In genomic region chr12:79920421-79921238, GRCh38 we compare ENCODE assay signal across 22 cellular contexts. TPM values are rescaled to one million over a fixed set of nuclear protein-coding genes. Genes with fewer than 3 reads are reported as not detected.
DNase-seq lines count a peak whose midpoint lies in the region; ATAC-seq, FAIRE-seq and TF ChIP-seq lines count a peak whose summit lies in the region.
"Had no signal": no experiment of that assay in that cellular context is flagged by ENCODE, and none has a peak within 500 bp of the region (broad histone marks: within the 10 kb centered on the region; RNA-seq: fewer than 3 reads in every experiment).

No MANE protein-coding gene starts in this region.

- DNase-seq in A549 (ENCODE audit: low read depth in 1 of 2, low spot score in 1 of 2) (no peak), GM12878 (ENCODE audit: low read depth, low spot score) (no peak), ecto neural progenitor cell (ENCODE audit: low spot score) (no peak)
- no peak for DNase-seq in CD8-positive, alpha-beta T cell
- DNase-seq: ACHN; activated CD4-positive, alpha-beta T cell treated with anti-CD3 and anti-CD28 coated beads, Interleukin-2, amount 50 U/mL, for 48 hours; activated T-cell treated with anti-CD3 and anti-CD28 coated beads for 4 hours; amygdala; C1 segment of cervical spinal cord; HFFc6; IMR-90; NCI-H226; NK-92 treated with Interleukin-12 subunit alpha and Interleukin-12 subunit beta, amount 100 ng/mL, for 24 hours; small intestine; stimulated activated CD4-positive, alpha-beta T cell treated with anti-CD3 and anti-CD28 coated beads, Interleukin-4, amount 100 ng/mL, for 24 hours had no signal

- CTCF ChIA-PET in A549 (lab: Yijun Ruan, JAX) = no interaction called here
- CTCF ChIA-PET in GM12878 (lab: Yijun Ruan, JAX) = interaction anchor here (1.0 kb wide), 1 partner anchor 9 kb away, joined by 3 read pairs; no protein-coding TSS in a partner anchor
- CTCF ChIA-PET in CD8-positive, alpha-beta T cell (lab: Charles Lee) = interaction anchor here (0.9 kb wide), 1 partner anchor 29 kb away, joined by 3 read pairs; no protein-coding TSS in a partner anchor

- ATAC-seq in A549 (no peak), GM18870 (IDR thresholded peaks at IDR 0.05; ENCODE audit: unreplicated experiment) (peak; percentile 42), HG03432 (IDR thresholded peaks at IDR 0.05; ENCODE audit: unreplicated experiment) (peak; percentile 31), GM12878 (peak; percentile 63), GM18873 (IDR thresholded peaks at IDR 0.05; ENCODE audit: low FRiP score, unreplicated experiment) (no peak), GM19328 (IDR thresholded peaks at IDR 0.05; ENCODE audit: unreplicated experiment) (no peak)
- ATAC-seq in CD8-positive, alpha-beta T cell = no peak

- no peak overlapping the region for H2AFZ ChIP-seq in GM12878 (ENCODE audit: control insufficient read depth, low read depth, low read length)

- TF ChIP-seq RAD21 in A549 (conservative IDR thresholded peaks at IDR 0.05 in 1 of 2, IDR thresholded peaks at IDR 0.05 in 1 of 2) = no peak
- TF ChIP-seq RAD21 in GM12878 (IDR thresholded peaks at IDR 0.05; ENCODE audit: insufficient read depth, low read depth, low read length) = no peak

- RAD21 ChIA-PET in GM12878 (lab: Charles Lee; ENCODE audit: unreplicated experiment) = interaction anchor here (1.5 kb wide), 1 partner anchor 13 kb away, joined by 4 read pairs; no protein-coding TSS in a partner anchor

- H3K27ac ChIP-seq in A549 = no peak overlapping the region
- H3K27ac ChIP-seq in GM12878 (ENCODE audit: control insufficient read depth, insufficient read depth) = no peak overlapping the region
- no peak overlapping the region for H3K27ac ChIP-seq in CD8-positive, alpha-beta T cell (ENCODE audit: low read depth, low read length)

- H3K4me1 ChIP-seq in A549 = no peaks in the 10 kb centered on the region
- no peaks in the 10 kb centered on the region for H3K4me1 ChIP-seq in GM12878 (ENCODE audit: control insufficient read depth, insufficient read depth, low read length)
- peaks cover 38% of the 10 kb centered on the region for H3K4me1 ChIP-seq in CD8-positive, alpha-beta T cell (ENCODE audit: insufficient read depth, low read length)

- H3K36me3 ChIP-seq in GM12878 (ENCODE audit: control insufficient read depth in 2 of 2, insufficient read depth in 2 of 2, low read length in 1 of 2) = no peaks in the 10 kb centered on the region; a peak in 1 of 4 replicates
- H3K36me3 ChIP-seq in CD8-positive, alpha-beta T cell (ENCODE audit: insufficient read depth, low read length) = no peaks in the 10 kb centered on the region

- H3K9me3 Mint-ChIP-seq in CD8-positive, alpha-beta T cell = no peaks in the 10 kb centered on the region
- H3K9me3 Mint-ChIP-seq: dendritic cell treated with granulocyte-macrophage colony-stimulating factor and Interleukin-4, amounts not matched to agents 40 ng/mL and 50 ng/mL, for 4 days; HFFc6; T-helper 1 cell treated with Interleukin-12 subunit alpha and Interleukin-12 subunit beta and Interleukin-4 antibody, amounts not matched to agents 30 μg/mL and 1 μg/mL, for 36 hours had no signal

- FAIRE-seq in A549 (lab: Jason Lieb, UNC) (no peak), GM12878 (lab: Jason Lieb, UNC) (no peak)
- FAIRE-seq: RCC 7860, small intestine had no signal

- H3K27me3 Mint-ChIP-seq in CD8-positive, alpha-beta T cell (ENCODE audit: low read depth) = no peaks in the 10 kb centered on the region
- H3K27me3 Mint-ChIP-seq: dendritic cell treated with granulocyte-macrophage colony-stimulating factor and Interleukin-4, amounts not matched to agents 40 ng/mL and 50 ng/mL, for 4 days had no signal

- no peak for TF ChIP-seq CTCF in A549 (IDR thresholded peaks at IDR 0.05)
- no peak for TF ChIP-seq CTCF in GM12878 (IDR thresholded peaks at IDR 0.05 in 2 of 3, conservative IDR thresholded peaks at IDR 0.05 in 1 of 3; ENCODE audit: control insufficient read depth in 2 of 3, extremely low read depth in 1 of 3, insufficient read depth in 1 of 3, low read depth in 3 of 3, low read length in 3 of 3)
- TF ChIP-seq CTCF in CD8-positive, alpha-beta T cell (IDR thresholded peaks at IDR 0.05) = no peak

- H3K27ac Mint-ChIP-seq in CD8-positive, alpha-beta T cell = no peak overlapping the region
- H3K27ac Mint-ChIP-seq: dendritic cell treated with granulocyte-macrophage colony-stimulating factor and Interleukin-4, amounts not matched to agents 40 ng/mL and 50 ng/mL, for 4 days; HFFc6; T-helper 1 cell treated with Interleukin-12 subunit alpha and Interleukin-12 subunit beta and Interleukin-4 antibody, amounts not matched to agents 30 μg/mL and 1 μg/mL, for 36 hours had no signal

- no peak overlapping the region for H3K9ac ChIP-seq in GM12878 (ENCODE audit: control insufficient read depth, insufficient read depth, low read length)

- POLR2A ChIA-PET in A549 (lab: Yijun Ruan, JAX) = no interaction called here
- POLR2A ChIA-PET in GM12878 (lab: Charles Lee) = no interaction called here
- POLR2A ChIA-PET in CD8-positive, alpha-beta T cell (lab: Charles Lee) = no interaction called here

- H3K4me2 ChIP-seq in A549 (no peak overlapping the region), GM12878 (ENCODE audit: control insufficient read depth, insufficient read depth) (no peak overlapping the region; the same call in 1 of the 2 replicates)

- H3K79me2 ChIP-seq in GM12878 (ENCODE audit: control insufficient read depth, insufficient read depth, low read length) = peaks cover 90% of the 10 kb centered on the region

- H3K36me3 Mint-ChIP-seq in CD8-positive, alpha-beta T cell = peaks cover 4% of the 10 kb centered on the region

- WGBS in A549 (ENCODE audit: missing lambda C conversion rate) = 92% methylated on average over 5 of the region's 5 CpGs
- 28% methylated on average over 5 of the region's 5 CpGs for WGBS in GM12878 (ENCODE audit: insufficient coverage, insufficient replicate concordance, low lambda C conversion rate, missing lambda C conversion rate)

- TF ChIP-seq EP300 in A549 (IDR thresholded peaks at IDR 0.05) (no peak), GM12878 (IDR thresholded peaks at IDR 0.05; ENCODE audit: borderline replicate concordance in 1 of 2, control insufficient read depth in 1 of 2, low read depth in 2 of 2, low read length in 2 of 2) (no peak)

- in situ Hi-C loops in GM12878 (cut with MboI) = loop anchor here (10.0 kb wide), 1 partner anchor 236 kb away; no protein-coding TSS in a partner anchor

- TF ChIP-seq POLR2A in A549 (IDR thresholded peaks at IDR 0.05; ENCODE audit: low read length) = no peak
- TF ChIP-seq POLR2A in GM12878 (IDR thresholded peaks at IDR 0.05; ENCODE audit: low read depth, low read length) = no peak

- no peaks in the 10 kb centered on the region for H3K27me3 ChIP-seq in GM12878 (replicated peaks in 1 of 2; ENCODE audit: control insufficient read depth in 2 of 2, insufficient read depth in 2 of 2, low read length in 1 of 2)
- H3K27me3 ChIP-seq in CD8-positive, alpha-beta T cell (ENCODE audit: insufficient read depth, low read length) = no peaks in the 10 kb centered on the region

- intact Hi-C loops in GM12878 (cut with micrococcal nuclease; ENCODE audit: unreplicated experiment) = no loop called here
- intact Hi-C loops in CD8-positive, alpha-beta T cell (cut with DNase I, micrococcal nuclease) = no loop called here

- H4K20me1 ChIP-seq in GM12878 (ENCODE audit: control insufficient read depth, insufficient read depth) = no peaks in the 10 kb centered on the region

- H3K9me3 ChIP-seq in A549 (no peaks in the 10 kb centered on the region), GM12878 (replicated peaks; ENCODE audit: control insufficient read depth, insufficient read depth, low read length) (peaks cover 11% of the 10 kb centered on the region)
- no peaks in the 10 kb centered on the region for H3K9me3 ChIP-seq in CD8-positive, alpha-beta T cell (ENCODE audit: low read length)

- SMC1A ChIA-PET in GM12878 (lab: Charles Lee; ENCODE audit: uncharacterized antibody, unreplicated experiment) = interaction anchor here (0.9 to 1.7 kb wide), 2 partner anchors 14 to 16 kb away, joined by 3 to 5 read pairs; no protein-coding TSS in a partner anchor

- BruUV-seq in GM12878 (replicated peaks; lab: Mats Ljungman, UMichigan) = no TSS peak

- H3K4me1 Mint-ChIP-seq in CD8-positive, alpha-beta T cell (ENCODE audit: low read depth) = peaks cover 73% of the 10 kb centered on the region

- H3K4me3 ChIP-seq in A549 (no peak overlapping the region), GM12878 (no peak overlapping the region)
- H3K4me3 ChIP-seq in CD8-positive, alpha-beta T cell (ENCODE audit: low read depth, low read length) = no peak overlapping the region

- H3K4me3 Mint-ChIP-seq in CD8-positive, alpha-beta T cell = no peak overlapping the region
- H3K4me3 Mint-ChIP-seq: dendritic cell treated with granulocyte-macrophage colony-stimulating factor and Interleukin-4, amounts not matched to agents 40 ng/mL and 50 ng/mL, for 4 days; HFFc6; T-helper 1 cell treated with Interleukin-12 subunit alpha and Interleukin-12 subunit beta and Interleukin-4 antibody, amounts not matched to agents 30 μg/mL and 1 μg/mL, for 36 hours had no signal

TF ChIP-seq in GM12878, 131 proteins besides CTCF, POLR2A, EP300 and RAD21 (continues in another document):
- 0 out of 2 replicates have a peak, but pooled peaks have one; percentile 23 for TF ChIP-seq NR2F1 (conservative IDR thresholded peaks at IDR 0.05)
- no peak for TF ChIP-seq CHD4 (IDR thresholded peaks at IDR 0.05)

RNA-seq across cellular contexts. Expression of gene PPP1R12A, which starts 14.3 kb away (rescaled TPM):
- 48.5 and 74.8 TPM in 2 replicates for polyA plus RNA-seq in A549 (2011; rRNA removed)
- 10.9 TPM in 2 replicates for polyA plus RNA-seq in A549 (2012; cell fraction: cytosol; rRNA removed)
- polyA plus RNA-seq in A549 (2012; cell fraction: nucleus; rRNA removed) = 14.0 and 15.0 TPM in 2 replicates
- polyA plus RNA-seq in A549 (2017; fragmentation: RNase III; extraction: RNeasy Plus Mini Kit Qiagen cat#74134 plus additional on column Dnase treatment) = 28.0 to 32.0 TPM (median 29.4 TPM) in 3 replicates
- 80.9 and 86.0 TPM in 2 replicates for polyA minus RNA-seq in A549 (2011; rRNA and poly(A)+ RNA removed)
- 237 and 251 TPM in 2 replicates for total RNA-seq in GM12878 (2013; cell fraction: nucleolus; rRNA removed)
- 49.3 and 53.8 TPM in 2 replicates for total RNA-seq in GM12878 (2014; rRNA removed)
- 126 and 134 TPM in 2 replicates for total RNA-seq in GM12878 (2014; rRNA removed; fragmentation: Illumina TruSeq; extraction: Trizol)
- total RNA-seq in GM12878 (2021) = 53.5 and 54.8 TPM in 2 replicates
- polyA plus RNA-seq in GM12878 (2011; ENCODE audit: low read depth) = 17.5 TPM
- 45.3 and 69.3 TPM in 2 replicates for polyA plus RNA-seq in GM12878 (2011; rRNA removed)
- polyA plus RNA-seq in GM12878 (2011; cell fraction: cytosol; rRNA removed) = 15.2 and 15.8 TPM in 2 replicates
- 46.4 and 52.2 TPM in 2 replicates for polyA plus RNA-seq in GM12878 (2011; cell fraction: nucleus; rRNA removed)
- polyA plus RNA-seq in GM12878 (2012) = 27.5 and 38.1 TPM in 2 replicates
- 117 and 145 TPM in 2 replicates for polyA plus RNA-seq in GM12878 (2014; fragmentation: Illumina TruSeq; extraction: Trizol)
- 10 to 100 TPM; 22.8 to 31.6 TPM for polyA plus RNA-seq in GM12878 (2014; fragmentation: Nextera tagmentation; extraction: Ambion mirVana)
- polyA plus RNA-seq in GM12878 (2014; rRNA removed) = 23.3 and 25.6 TPM in 2 replicates
- polyA plus RNA-seq in GM12878 (2016; fragmentation: Nextera tagmentation; extraction: Ambion mirVana) = 10 to 100 TPM; 61.8 to 70.5 TPM
- 50.4 and 79.0 TPM in 2 replicates for polyA minus RNA-seq in GM12878 (2011; rRNA and poly(A)+ RNA removed)
- 34.3 and 42.2 TPM in 2 replicates for polyA minus RNA-seq in GM12878 (2011; cell fraction: cytosol; rRNA and poly(A)+ RNA removed)
- 84.9 and 148 TPM in 2 replicates for polyA minus RNA-seq in GM12878 (2011; cell fraction: nucleus; rRNA and poly(A)+ RNA removed)
- total RNA-seq in CD8-positive, alpha-beta T cell = 10 to 100 TPM; 67.6 to 72.4 TPM

Comparison
In these comparisons a context has a peak if more than half of its experiments do, and no peak if none do; other contexts are left out.
1. ATAC-seq: peak in GM18870 (single experiment), HG03432 (single experiment) and GM12878 (single experiment); none in A549 (0 of 2), GM18873 (single experiment), CD8-positive, alpha-beta T cell (single experiment) and GM19328 (single experiment).